8 cellular contexts compared by ENCODE assay signal in the genomic region with DNA sequence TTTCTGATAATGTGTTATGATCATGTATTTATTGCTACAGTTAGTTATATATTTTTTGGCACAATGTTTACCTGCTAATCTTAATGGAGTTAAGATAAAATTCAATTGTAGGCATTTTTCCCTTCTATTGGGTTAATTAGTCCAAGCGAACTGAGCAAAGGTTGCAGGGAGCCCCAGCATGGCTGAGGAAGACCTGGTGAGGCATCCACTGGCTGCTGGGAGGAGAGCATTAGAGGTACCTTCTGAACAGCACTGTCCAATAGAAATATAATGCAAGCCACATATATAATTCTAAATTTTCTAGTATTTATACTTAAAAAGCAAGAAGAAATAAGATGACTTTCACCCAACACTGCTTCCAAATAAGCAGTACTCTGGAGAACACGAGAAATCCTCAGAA. TPM values are rescaled to one million over a fixed set of nuclear protein-coding genes. Genes with fewer than 3 reads are reported as not detected.
DNase-seq lines count a peak whose midpoint lies in the region; ATAC-seq and TF ChIP-seq lines count a peak whose summit lies in the region.

No MANE protein-coding gene starts in this region.

- peak overlapping the region; percentile 95 for H3K27ac Mint-ChIP-seq in activated CD8-positive, alpha-beta T cell treated with anti-CD3 and anti-CD28 coated beads, Interleukin-2, amount 10 ng/mL, durations not matched to agents 7 days and 5 days
- H3K27ac Mint-ChIP-seq in immature natural killer cell = peak overlapping the region; percentile 89 to 99 (median 96)

- H3K27ac ChIP-seq in heart right ventricle = peak overlapping the region in 9 of 10 donors; percentile 57 to 89 (median 83)
- H3K27ac ChIP-seq in tibial nerve = peak overlapping the region in 3 of 4 donors; percentile 84 to 88 (median 85)

- peaks cover 31% of the 10 kb centered on the region for H3K4me1 Mint-ChIP-seq in activated CD8-positive, alpha-beta T cell treated with anti-CD3 and anti-CD28 coated beads, Interleukin-2, amount 10 ng/mL, durations not matched to agents 7 days and 5 days (ENCODE audit: low read depth)
- H3K4me1 Mint-ChIP-seq in immature natural killer cell = peaks cover 20 to 36% of the 10 kb centered on the region in 2 donors

- peak in 3 of 8 donors; percentile 2 to 35 (median 13) for ATAC-seq in heart right ventricle
- no peak for ATAC-seq in Right ventricle myocardium superior (ENCODE audit: poor library complexity)
- no peak for ATAC-seq in activated CD8-positive, alpha-beta T cell treated with anti-CD3 and anti-CD28 coated beads, Interleukin-2, amount 10 ng/mL, durations not matched to agents 7 days and 5 days

- H3K4me1 ChIP-seq in heart right ventricle = peaks cover 0 to 38% (median 22%) of the 10 kb centered on the region in 9 donors
- H3K4me1 ChIP-seq in tibial nerve = peaks cover 0 to 30% (median 15%) of the 10 kb centered on the region in 4 donors

- H3K27me3 Mint-ChIP-seq in activated CD8-positive, alpha-beta T cell treated with anti-CD3 and anti-CD28 coated beads, Interleukin-2, amount 10 ng/mL, durations not matched to agents 7 days and 5 days (ENCODE audit: low read depth) = peaks cover 24% of the 10 kb centered on the region
- peaks cover 4 to 13% (median 12%) of the 10 kb centered on the region in 3 donors for H3K27me3 Mint-ChIP-seq in immature natural killer cell (ENCODE audit: low read depth in 3 of 3)

- peaks cover 0 to 22% (median 0%) of the 10 kb centered on the region in 7 donors for H3K27me3 ChIP-seq in heart right ventricle
- H3K27me3 ChIP-seq in tibial nerve = no peaks in the 10 kb centered on the region

- H3K36me3 ChIP-seq in heart right ventricle (peaks cover 0 to 19% (median 0%) of the 10 kb centered on the region in 9 donors), tibial nerve (peaks cover 0 to 12% (median 0%) of the 10 kb centered on the region in 3 donors)

- WGBS in heart right ventricle, 2 donors = 29 to 34% methylated on average over 2 of the region's 2 CpGs
- 32% methylated on average over 2 of the region's 2 CpGs for WGBS in tibial nerve, 2 donors

- peaks cover 15% of the 10 kb centered on the region for H3K36me3 Mint-ChIP-seq in activated CD8-positive, alpha-beta T cell treated with anti-CD3 and anti-CD28 coated beads, Interleukin-2, amount 10 ng/mL, durations not matched to agents 7 days and 5 days (ENCODE audit: low read depth)
- no peaks in the 10 kb centered on the region for H3K36me3 Mint-ChIP-seq in immature natural killer cell

- intact Hi-C loops in heart right ventricle (cut with DNase I) = loop anchor here in 1 of 10 donors (2.0 kb wide), 1 partner anchor 18 kb away; the partner anchor contains the start of gene TMEM126B
- intact Hi-C loops in Right ventricle myocardium superior (cut with DNase I) = no loop called here

- H3K4me3 Mint-ChIP-seq in activated CD8-positive, alpha-beta T cell treated with anti-CD3 and anti-CD28 coated beads, Interleukin-2, amount 10 ng/mL, durations not matched to agents 7 days and 5 days = peak overlapping the region; percentile 88
- H3K4me3 Mint-ChIP-seq in immature natural killer cell = peak overlapping the region; percentile 92 to 99 (median 97)

- no peak for TF ChIP-seq CTCF in heart right ventricle (IDR thresholded peaks at IDR 0.05)
- no peak for TF ChIP-seq CTCF in tibial nerve (IDR thresholded peaks at IDR 0.05)

- H3K9me3 Mint-ChIP-seq in activated CD8-positive, alpha-beta T cell treated with anti-CD3 and anti-CD28 coated beads, Interleukin-2, amount 10 ng/mL, durations not matched to agents 7 days and 5 days (ENCODE audit: insufficient read depth) = no peaks in the 10 kb centered on the region
- H3K9me3 Mint-ChIP-seq in immature natural killer cell = no peaks in the 10 kb centered on the region

- H3K4me3 ChIP-seq in heart right ventricle (peak overlapping the region; percentile 53 to 79 (median 68)), tibial nerve (peak overlapping the region; percentile 49 to 82 (median 54))

- no peak for TF ChIP-seq EP300 in tibial nerve (IDR thresholded peaks at IDR 0.05)

- POLR2A ChIA-PET in activated CD8-positive, alpha-beta T cell treated with anti-CD3 and anti-CD28 coated beads, Interleukin-2, amount 10 ng/mL, durations not matched to agents 7 days and 5 days (lab: Charles Lee) = interaction anchor here (0.5 to 3.3 kb wide), 17 partner anchors 9 to 208 kb away, joined by 3 to 41 read pairs (median 6); partner anchors contain the start of genes CCDC83, CREBZF, DLG2 and SYTL2

- H3K9me3 ChIP-seq in heart right ventricle (no peaks in the 10 kb centered on the region), tibial nerve (no peaks in the 10 kb centered on the region)

- DNase-seq in heart right ventricle (no peak), Right ventricle myocardium superior (no peak), immature natural killer cell (no peak), tibial nerve (ENCODE audit: low spot score in 2 of 2) (no peak), AG20443 (ENCODE audit: low spot score) (no peak), GM19238 (ENCODE audit: insufficient read length, low spot score) (no peak), NCI-H1694 (lab: John Stamatoyannopoulos, UW) (no peak)
- no peak for DNase-seq in activated CD8-positive, alpha-beta T cell treated with anti-CD3 and anti-CD28 coated beads, Interleukin-2, amount 10 ng/mL, durations not matched to agents 7 days and 5 days

- TF ChIP-seq POLR2A in tibial nerve (IDR thresholded peaks at IDR 0.05) = no peak

- CTCF ChIA-PET in activated CD8-positive, alpha-beta T cell treated with anti-CD3 and anti-CD28 coated beads, Interleukin-2, amount 10 ng/mL, durations not matched to agents 7 days and 5 days (lab: Charles Lee) = interaction anchor here (1.2 to 5.6 kb wide), 7 partner anchors 9 to 208 kb away, joined by 3 to 31 read pairs (median 9); partner anchors contain the start of genes CCDC83, CREBZF, DLG2 and TMEM126B

RNA-seq across cellular contexts. Expression of gene TMEM126A, which starts 0.7 kb away (rescaled TPM):
- 10 to 100 TPM; 56.9 to 79.3 (median 67.3) TPM for total RNA-seq in heart right ventricle
- polyA plus RNA-seq in heart right ventricle = 100 to 1,000 TPM; 107 to 153 TPM
- total RNA-seq in Right ventricle myocardium superior = 76.1 TPM
- 10 to 100 TPM; 33.7 to 39.8 TPM for total RNA-seq in activated CD8-positive, alpha-beta T cell treated with anti-CD3 and anti-CD28 coated beads, Interleukin-2, amount 10 ng/mL, durations not matched to agents 7 days and 5 days
- polyA plus RNA-seq in immature natural killer cell = 10 to 100 TPM; 60.9 to 85.2 (median 62.0) TPM
- total RNA-seq in tibial nerve = 10 to 100 TPM in 3 of 4 donors, 1 to 10 TPM in 1; 9.8 to 33.6 (median 28.5) TPM

RNA-seq across cellular contexts. Expression of gene CREBZF, which starts 17.9 kb away (rescaled TPM):
- total RNA-seq in heart right ventricle (10 to 100 TPM; 10.5 to 17.7 (median 13.0) TPM), Right ventricle myocardium superior (11.2 TPM), tibial nerve (10 to 100 TPM; 81.3 to 98.4 (median 92.5) TPM)
- polyA plus RNA-seq in heart right ventricle (10 to 100 TPM in 1 of 2 donors, 1 to 10 TPM in 1; 9.9 to 20.6 TPM), immature natural killer cell (10 to 100 TPM in 2 of 3 donors, 1 to 10 TPM in 1; 8.5 to 22.5 (median 11.4) TPM)
- 10 to 100 TPM; 51.4 to 54.8 TPM for total RNA-seq in activated CD8-positive, alpha-beta T cell treated with anti-CD3 and anti-CD28 coated beads, Interleukin-2, amount 10 ng/mL, durations not matched to agents 7 days and 5 days

RNA-seq across cellular contexts. Expression of gene TMEM126B, which starts 18.7 kb away (rescaled TPM):
- total RNA-seq in heart right ventricle (10 to 100 TPM; 44.3 to 63.2 (median 51.6) TPM), Right ventricle myocardium superior (61.6 TPM), tibial nerve (10 to 100 TPM; 39.4 to 55.9 (median 46.4) TPM)
- polyA plus RNA-seq in heart right ventricle (100 to 1,000 TPM in 1 of 2 donors, 10 to 100 TPM in 1; 62.7 to 137 TPM), immature natural killer cell (100 to 1,000 TPM in 1 of 3 donors, 10 to 100 TPM in 2; 67.0 to 101 (median 68.9) TPM)
- total RNA-seq in activated CD8-positive, alpha-beta T cell treated with anti-CD3 and anti-CD28 coated beads, Interleukin-2, amount 10 ng/mL, durations not matched to agents 7 days and 5 days = 10 to 100 TPM; 51.4 to 57.8 TPM

RNA-seq across cellular contexts. Expression of gene DLG2, which starts 19.9 kb away (rescaled TPM):
- total RNA-seq in heart right ventricle (10 to 100 TPM in 2 of 10 donors, 1 to 10 TPM in 8; 6.2 to 14.8 (median 8.0) TPM), Right ventricle myocardium superior (6.1 TPM), tibial nerve (10 to 100 TPM in 1 of 4 donors, 1 to 10 TPM in 3; 6.5 to 14.6 (median 7.2) TPM)
- polyA plus RNA-seq in heart right ventricle (1 to 10 TPM; 1.0 to 1.9 TPM), immature natural killer cell (1 to 10 TPM in 2 of 3 donors, under 1 TPM in 1; 0.57 to 1.9 (median 1.2) TPM)
- total RNA-seq in activated CD8-positive, alpha-beta T cell treated with anti-CD3 and anti-CD28 coated beads, Interleukin-2, amount 10 ng/mL, durations not matched to agents 7 days and 5 days = 1 to 10 TPM; 1.3 to 1.6 TPM

RNA-seq across cellular contexts. Expression of gene CCDC89, which starts 38.9 kb away (rescaled TPM):
- total RNA-seq in heart right ventricle = under 1 TPM; 0.22 to 0.83 (median 0.59) TPM
- under 1 TPM; 0.29 to 0.38 TPM for polyA plus RNA-seq in heart right ventricle
- 0.97 TPM for total RNA-seq in Right ventricle myocardium superior
- under 1 TPM; 0.23 to 0.63 TPM for total RNA-seq in activated CD8-positive, alpha-beta T cell treated with anti-CD3 and anti-CD28 coated beads, Interleukin-2, amount 10 ng/mL, durations not matched to agents 7 days and 5 days
- not detected for polyA plus RNA-seq in immature natural killer cell
- 1 to 10 TPM in 3 of 4 donors, under 1 TPM in 1; 0.44 to 4.1 (median 2.2) TPM for total RNA-seq in tibial nerve
